ENCODE assay signal across 8 cellular contexts in genomic region chr14:50560929-50561280, GRCh38. TPM values are rescaled to one million over a fixed set of nuclear protein-coding genes. Genes with fewer than 3 reads are reported as not detected.
DNase-seq lines count a peak whose midpoint lies in the region; ATAC-seq and TF ChIP-seq lines count a peak whose summit lies in the region.

No MANE protein-coding gene starts in this region.

- H3K4me1 ChIP-seq in SJCRH30 (no peaks in the 10 kb centered on the region), cardiac muscle cell (ENCODE audit: low read depth) (no peaks in the 10 kb centered on the region), ovary (ENCODE audit: insufficient read depth) (no peaks in the 10 kb centered on the region), tibial nerve (peaks cover 0 to 36% (median 8%) of the 10 kb centered on the region in 4 donors)

- peaks cover 63% of the 10 kb centered on the region for H3K27me3 Mint-ChIP-seq in activated naive CD8-positive, alpha-beta T cell treated with anti-CD3 and anti-CD28 coated beads, Interleukin-2, amount 10 ng/mL, durations not matched to agents 7 days and 5 days

- peak; percentile 51 for ATAC-seq in activated naive CD8-positive, alpha-beta T cell treated with anti-CD3 and anti-CD28 coated beads, Interleukin-2, amount 10 ng/mL, durations not matched to agents 7 days and 5 days (ENCODE audit: low read depth)

- H3K9me3 ChIP-seq in SJCRH30 (replicated peaks): no peaks in the 10 kb centered on the region
- H3K9me3 ChIP-seq in cardiac muscle cell (ENCODE audit: low read depth): no peaks in the 10 kb centered on the region
- H3K9me3 ChIP-seq in ovary: no peaks in the 10 kb centered on the region
- H3K9me3 ChIP-seq in tibial nerve: no peaks in the 10 kb centered on the region

- DNase-seq in DMS 273 treated with DMSO at 0.1 percent for 48 hours (lab: John Stamatoyannopoulos, UW): peak; percentile 20
- DNase-seq in Jurkat, Clone E6-1 (ENCODE audit: low read depth, low spot score): no peak
- peak; percentile 52 to 59 for DNase-seq in SJCRH30
- DNase-seq in activated naive CD8-positive, alpha-beta T cell treated with anti-CD3 and anti-CD28 coated beads, Interleukin-2, amount 10 ng/mL, durations not matched to agents 7 days and 5 days: peak; percentile 57
- peak; percentile 47 to 70 for DNase-seq in cardiac muscle cell (ENCODE audit: low read depth in 1 of 2, low spot score in 1 of 2)
- DNase-seq in ovary: peak; percentile 82 to 90 (median 84)
- peak; percentile 79 to 81 for DNase-seq in tibial nerve (ENCODE audit: low spot score in 2 of 2)
- no peak for DNase-seq in HuH-7.5 (ENCODE audit: low spot score)

- H3K4me3 ChIP-seq in Jurkat, Clone E6-1 (ENCODE audit: low read length): peak overlapping the region; percentile 8; the same call in 1 of the 2 replicates
- H3K4me3 ChIP-seq in SJCRH30 (peak overlapping the region; percentile 68), cardiac muscle cell (peak overlapping the region; percentile 50), ovary (peak overlapping the region; percentile 64), tibial nerve (peak overlapping the region; percentile 70 to 90 (median 81))

- H3K9me3 Mint-ChIP-seq in activated naive CD8-positive, alpha-beta T cell treated with anti-CD3 and anti-CD28 coated beads, Interleukin-2, amount 10 ng/mL, durations not matched to agents 7 days and 5 days: no peaks in the 10 kb centered on the region

- 0 to 1% (median 0%) methylated on average over 21 of the region's 21 CpGs for WGBS in ovary, 3 donors
- WGBS in tibial nerve, 2 donors: 0% methylated on average over 21 of the region's 21 CpGs

- no peaks in the 10 kb centered on the region for H3K36me3 ChIP-seq in SJCRH30
- no peaks in the 10 kb centered on the region for H3K36me3 ChIP-seq in cardiac muscle cell
- H3K36me3 ChIP-seq in ovary: no peaks in the 10 kb centered on the region
- no peaks in the 10 kb centered on the region for H3K36me3 ChIP-seq in tibial nerve

- TF ChIP-seq CTCF in cardiac muscle cell (IDR thresholded peaks at IDR 0.05; ENCODE audit: low read depth, low read length) (no peak), ovary (IDR thresholded peaks at IDR 0.05) (no peak), tibial nerve (IDR thresholded peaks at IDR 0.05) (no peak)

- H3K27me3 ChIP-seq in SJCRH30: no peaks in the 10 kb centered on the region
- peaks cover 77% of the 10 kb centered on the region for H3K27me3 ChIP-seq in cardiac muscle cell
- no peaks in the 10 kb centered on the region for H3K27me3 ChIP-seq in ovary
- no peaks in the 10 kb centered on the region for H3K27me3 ChIP-seq in tibial nerve

- H3K4me3 Mint-ChIP-seq in activated naive CD8-positive, alpha-beta T cell treated with anti-CD3 and anti-CD28 coated beads, Interleukin-2, amount 10 ng/mL, durations not matched to agents 7 days and 5 days: peak overlapping the region; percentile 84

- H3K4me1 Mint-ChIP-seq in activated naive CD8-positive, alpha-beta T cell treated with anti-CD3 and anti-CD28 coated beads, Interleukin-2, amount 10 ng/mL, durations not matched to agents 7 days and 5 days: peaks cover 14% of the 10 kb centered on the region

- no peak for TF ChIP-seq EP300 in ovary (IDR thresholded peaks at IDR 0.05)
- TF ChIP-seq EP300 in tibial nerve (IDR thresholded peaks at IDR 0.05): peak; percentile 66 to 93

- TF ChIP-seq POLR2A in ovary (IDR thresholded peaks at IDR 0.05) (peak; percentile 68), tibial nerve (IDR thresholded peaks at IDR 0.05) (peak; percentile 19 to 73)

- H3K27ac ChIP-seq in SJCRH30 (peak overlapping the region; percentile 19; the same call in 1 of the 2 replicates), cardiac muscle cell (no peak overlapping the region), ovary (peak overlapping the region; percentile 91 to 93), tibial nerve (peak overlapping the region; percentile 88 to 99 (median 95))

- H3K27ac Mint-ChIP-seq in activated naive CD8-positive, alpha-beta T cell treated with anti-CD3 and anti-CD28 coated beads, Interleukin-2, amount 10 ng/mL, durations not matched to agents 7 days and 5 days: no peak overlapping the region

- intact Hi-C loops in ovary (cut with DNase I): no loop called here

- POLR2A ChIA-PET in activated naive CD8-positive, alpha-beta T cell treated with anti-CD3 and anti-CD28 coated beads, Interleukin-2, amount 10 ng/mL, durations not matched to agents 7 days and 5 days (lab: Charles Lee): no interaction called here

- H3K36me3 Mint-ChIP-seq in activated naive CD8-positive, alpha-beta T cell treated with anti-CD3 and anti-CD28 coated beads, Interleukin-2, amount 10 ng/mL, durations not matched to agents 7 days and 5 days: no peaks in the 10 kb centered on the region

RNA-seq across cellular contexts. Expression of gene ATL1, which starts 1.0 kb away (rescaled TPM):
- polyA plus RNA-seq in Jurkat, Clone E6-1 (2012; ENCODE audit: insufficient read depth, insufficient read length): 2.0 TPM
- 0.59 and 0.66 TPM in 2 replicates for total RNA-seq in SJCRH30 (2014; rRNA removed; shearing (Covaris generic))
- total RNA-seq in activated naive CD8-positive, alpha-beta T cell treated with anti-CD3 and anti-CD28 coated beads, Interleukin-2, amount 10 ng/mL, durations not matched to agents 7 days and 5 days: 1 to 10 TPM; 1.5 TPM
- total RNA-seq in cardiac muscle cell (0.39 and 1.5 TPM in 2 replicates), ovary (10 to 100 TPM in 4 of 7 donors, 1 to 10 TPM in 3; 6.8 to 11.4 (median 10.7) TPM), tibial nerve (10 to 100 TPM; 13.5 to 34.7 (median 23.3) TPM)
- polyA plus RNA-seq in cardiac muscle cell (1.0 and 3.3 TPM in 2 replicates), ovary (10 to 100 TPM in 1 of 2 donors, 1 to 10 TPM in 1; 6.6 to 11.8 TPM)

RNA-seq across cellular contexts. Expression of gene MAP4K5, which starts 28.5 kb away (rescaled TPM):
- polyA plus RNA-seq in Jurkat, Clone E6-1 (2012; ENCODE audit: insufficient read depth, insufficient read length): 27.5 TPM
- total RNA-seq in SJCRH30 (2014; rRNA removed; shearing (Covaris generic)): 45.1 and 57.3 TPM in 2 replicates
- total RNA-seq in activated naive CD8-positive, alpha-beta T cell treated with anti-CD3 and anti-CD28 coated beads, Interleukin-2, amount 10 ng/mL, durations not matched to agents 7 days and 5 days: 10 to 100 TPM; 40.1 to 46.1 TPM
- total RNA-seq in cardiac muscle cell (158 and 402 TPM in 2 replicates), ovary (100 to 1,000 TPM in 2 of 7 donors, 10 to 100 TPM in 5; 60.8 to 202 (median 69.8) TPM), tibial nerve (100 to 1,000 TPM; 216 to 288 (median 279) TPM)
- polyA plus RNA-seq in cardiac muscle cell (53.0 and 79.2 TPM in 2 replicates), ovary (10 to 100 TPM; 32.4 to 35.4 TPM)

Comparison
In these comparisons a context has a peak if more than half of its experiments do, and no peak if none do; other contexts are left out.
1. DNase-seq: peak in DMS 273 treated with DMSO at 0.1 percent for 48 hours (single experiment), SJCRH30 (2 of 2), activated naive CD8-positive, alpha-beta T cell treated with anti-CD3 and anti-CD28 coated beads, Interleukin-2, amount 10 ng/mL, durations not matched to agents 7 days and 5 days (single experiment), cardiac muscle cell (2 of 2), ovary (5 of 5) and tibial nerve (2 of 2); none in Jurkat, Clone E6-1 (single experiment) and HuH-7.5 (single experiment).
2. H3K4me3 ChIP-seq: peak in every context shown above with its lines; median percentile 81 in tibial nerve; 68 in SJCRH30; 64 in ovary; 50 in cardiac muscle cell; 8 in Jurkat, Clone E6-1.